Comparison of ENCODE assay signal across 1 cellular context in genomic region chr5:154701181-154701580, GRCh38.
TF ChIP-seq lines count a peak whose summit lies in the region.

No MANE protein-coding gene starts in this region.

TF ChIP-seq in WTC11, 78 proteins besides CTCF, POLR2A, EP300 and RAD21 (continued from another document):
- no peak for TF ChIP-seq ATF6 (CRISPR knock-in tag; IDR thresholded peaks at IDR 0.05)
- TF ChIP-seq TP53 (CRISPR knock-in tag; IDR thresholded peaks at IDR 0.05): no peak
- no peak for TF ChIP-seq E2F1 (CRISPR knock-in tag; IDR thresholded peaks at IDR 0.05)
- no peak for TF ChIP-seq ATF2 (CRISPR knock-in tag; IDR thresholded peaks at IDR 0.05; ENCODE audit: borderline replicate concordance, low read depth)
